17 cellular contexts compared by ENCODE assay signal in genomic region chr12:74337951-74338350, GRCh38.
DNase-seq lines count a peak whose midpoint lies in the region; ATAC-seq, FAIRE-seq and TF ChIP-seq lines count a peak whose summit lies in the region.
"Had no signal": no experiment of that assay in that cellular context is flagged by ENCODE, and none has a peak within 500 bp of the region (broad histone marks: within the 10 kb centered on the region; RNA-seq: fewer than 3 reads in every experiment).

No MANE protein-coding gene starts in this region.

- H3K79me2 ChIP-seq in SK-N-SH (ENCODE audit: insufficient read depth): no peaks in the 10 kb centered on the region

- H3K27me3 ChIP-seq in SK-N-SH (ENCODE audit: insufficient read depth) (no peaks in the 10 kb centered on the region), pancreas (no peaks in the 10 kb centered on the region)
- H3K27me3 ChIP-seq: cardiac muscle cell had no signal

- FAIRE-seq in pancreas (lab: Jason Lieb, UNC): no peak

- H3K27ac ChIP-seq in SK-N-SH (ENCODE audit: low read depth in 2 of 2, low read length in 1 of 2) (peak overlapping the region in 1 of 2 experiments; percentile 38; a peak in 1 of 4 replicates), pancreas (no peak overlapping the region)
- H3K27ac ChIP-seq: cardiac muscle cell, lower lobe of right lung had no signal

- POLR2A ChIA-PET in SK-N-SH (lab: Yijun Ruan, JAX): no interaction called here

- no peak for TF ChIP-seq RAD21 in SK-N-SH (IDR thresholded peaks at IDR 0.05; ENCODE audit: low read length)

- CTCF ChIA-PET in SK-N-SH (lab: Yijun Ruan, JAX): no interaction called here

- H3K9me3 ChIP-seq in SK-N-SH (no peaks in the 10 kb centered on the region), pancreas (no peaks in the 10 kb centered on the region)
- H3K9me3 ChIP-seq: lower lobe of right lung had no signal

- TF ChIP-seq CTCF in SK-N-SH (IDR thresholded peaks at IDR 0.05): no peak
- no peak for TF ChIP-seq CTCF in fibroblast of mammary gland (conservative IDR thresholded peaks at IDR 0.05; ENCODE audit: control insufficient read depth, insufficient read depth, low read depth, low read length)
- no peak for TF ChIP-seq CTCF in pancreas (IDR thresholded peaks at IDR 0.05)

- no peak overlapping the region for H3K9ac ChIP-seq in SK-N-SH

- intact Hi-C loops in pancreas (cut with DNase I): no loop called here

- H2AFZ ChIP-seq in SK-N-SH (ENCODE audit: low read depth): no peak overlapping the region

- no peaks in the 10 kb centered on the region for H3K36me3 ChIP-seq in SK-N-SH (replicated peaks in 1 of 2; ENCODE audit: control insufficient read depth in 1 of 2, insufficient read depth in 2 of 2, low read length in 1 of 2)
- no peaks in the 10 kb centered on the region for H3K36me3 ChIP-seq in pancreas
- H3K36me3 ChIP-seq: cardiac muscle cell, lower lobe of right lung had no signal

- no peaks in the 10 kb centered on the region for H3K9me2 ChIP-seq in SK-N-SH

- WGBS in SK-N-SH (ENCODE audit: low lambda C conversion rate): 0% methylated on average over 1 of the region's 1 CpG
- WGBS in pancreas, 2 donors: 28 to 86% methylated on average over 1 of the region's 1 CpG

- H4K20me1 ChIP-seq in SK-N-SH (ENCODE audit: insufficient read depth): no peaks in the 10 kb centered on the region

- H3K4me2 ChIP-seq in SK-N-SH: no peak overlapping the region

- DNase-seq in HCEC 1CT (peak; percentile 73), SK-N-SH (no peak), fibroblast of mammary gland (ENCODE audit: low read depth) (peak; percentile 70), stromal cell of bone marrow (ENCODE audit: low read depth) (peak; percentile 29), NK-92 (lab: John Stamatoyannopoulos, UW; ENCODE audit: unreplicated experiment) (no peak), pancreas (no peak)
- no peak for DNase-seq in stimulated activated naive CD4-positive, alpha-beta T cell treated with Interleukin-2 at 50 U/mL for 16 hours (lab: John Stamatoyannopoulos, UW)
- DNase-seq: activated CD4-positive, alpha-beta memory T cell treated with anti-CD3 and anti-CD28 coated beads, Interleukin-2, amount 10 ng/mL, durations not matched to agents 7 days and 5 days; activated effector memory CD4-positive, alpha-beta T cell treated with Interleukin-2 at 50 U/mL for 16 hours; Karpas-422; lower lobe of right lung; NCI-H2029 treated with DMSO at 0.1 percent for 48 hours; NCI-H748 treated with DMSO at 0.1 percent for 48 hours; substantia nigra; T1000 had no signal

- no peak for ATAC-seq in pancreas
- ATAC-seq: lower lobe of right lung, Right ventricle myocardium inferior had no signal

- peak in 1 of 2 experiments; percentile 37; a peak in 1 of 4 replicates for TF ChIP-seq EP300 in SK-N-SH (IDR thresholded peaks at IDR 0.05; ENCODE audit: borderline replicate concordance in 1 of 2, low read depth in 1 of 2, low read length in 1 of 2)

- peaks cover 0 to 5% of the 10 kb centered on the region in 2 experiments; a peak in 1 of 4 replicates for H3K4me1 ChIP-seq in SK-N-SH (ENCODE audit: control insufficient read depth in 1 of 2, insufficient read depth in 2 of 2, low read depth in 1 of 2, low read length in 1 of 2)
- no peaks in the 10 kb centered on the region for H3K4me1 ChIP-seq in pancreas
- H3K4me1 ChIP-seq: lower lobe of right lung had no signal

- peaks cover 8% of the 10 kb centered on the region for H3F3A ChIP-seq in SK-N-SH (replicated peaks; ENCODE audit: insufficient read depth)

- H3K4me3 ChIP-seq in SK-N-SH (ENCODE audit: low read depth in 2 of 2, low read length in 1 of 2): no peak overlapping the region
- no peak overlapping the region for H3K4me3 ChIP-seq in fibroblast of mammary gland (ENCODE audit: control insufficient read depth, low read depth, low read length)
- H3K4me3 ChIP-seq in pancreas: no peak overlapping the region
- H3K4me3 ChIP-seq: cardiac muscle cell, lower lobe of right lung had no signal

TF ChIP-seq in SK-N-SH, 30 proteins besides CTCF, POLR2A, EP300 and RAD21 (continues in another document):
- TF ChIP-seq GATA2 (CRISPR knock-in tag; IDR thresholded peaks at IDR 0.05) (no peak), EZH2phosphoT487 (IDR thresholded peaks at IDR 0.05; ENCODE audit: borderline replicate concordance, low read depth) (no peak), MEF2A (IDR thresholded peaks at IDR 0.05; ENCODE audit: borderline replicate concordance, low read depth) (no peak), YY1 (IDR thresholded peaks at IDR 0.05; ENCODE audit: low read depth) (no peak), SMC3 (IDR thresholded peaks at IDR 0.05; ENCODE audit: low read depth, low read length) (no peak), USF1 (IDR thresholded peaks at IDR 0.05; ENCODE audit: borderline replicate concordance, low read depth) (no peak), NRF1 (IDR thresholded peaks at IDR 0.05; ENCODE audit: low read depth, low read length) (no peak), JUND (IDR thresholded peaks at IDR 0.05) (peak; percentile 87), FOXM1 (IDR thresholded peaks at IDR 0.05; ENCODE audit: low read depth) (no peak), RXRA (IDR thresholded peaks at IDR 0.05; ENCODE audit: borderline replicate concordance, low read depth) (no peak), TEAD4 (IDR thresholded peaks at IDR 0.05; ENCODE audit: borderline replicate concordance, insufficient read depth) (no peak), MXI1 (IDR thresholded peaks at IDR 0.05; ENCODE audit: low read depth, low read length) (no peak), FOXJ3 (CRISPR knock-in tag; IDR thresholded peaks at IDR 0.05) (no peak), FOSL2 (IDR thresholded peaks at IDR 0.05; ENCODE audit: borderline replicate concordance, low read depth) (peak; percentile 93), ZBTB33 (IDR thresholded peaks at IDR 0.05; ENCODE audit: borderline replicate concordance, low read depth) (no peak), RCOR1 (IDR thresholded peaks at IDR 0.05; ENCODE audit: low read length) (no peak), TAF1 (IDR thresholded peaks at IDR 0.05; ENCODE audit: borderline replicate concordance, low read depth, low read length) (no peak), POLR2AphosphoS5 (IDR thresholded peaks at IDR 0.05; ENCODE audit: low read depth, low read length) (no peak)
- TF ChIP-seq, protein P1, sequence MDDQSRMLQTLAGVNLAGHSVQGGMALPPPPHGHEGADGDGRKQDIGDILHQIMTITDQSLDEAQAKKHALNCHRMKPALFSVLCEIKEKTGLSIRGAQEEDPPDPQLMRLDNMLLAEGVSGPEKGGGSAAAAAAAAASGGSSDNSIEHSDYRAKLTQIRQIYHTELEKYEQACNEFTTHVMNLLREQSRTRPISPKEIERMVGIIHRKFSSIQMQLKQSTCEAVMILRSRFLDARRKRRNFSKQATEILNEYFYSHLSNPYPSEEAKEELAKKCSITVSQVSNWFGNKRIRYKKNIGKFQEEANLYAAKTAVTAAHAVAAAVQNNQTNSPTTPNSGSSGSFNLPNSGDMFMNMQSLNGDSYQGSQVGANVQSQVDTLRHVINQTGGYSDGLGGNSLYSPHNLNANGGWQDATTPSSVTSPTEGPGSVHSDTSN (IDR thresholded peaks at IDR 0.05): peak; percentile 40
- TF ChIP-seq, protein P2, sequence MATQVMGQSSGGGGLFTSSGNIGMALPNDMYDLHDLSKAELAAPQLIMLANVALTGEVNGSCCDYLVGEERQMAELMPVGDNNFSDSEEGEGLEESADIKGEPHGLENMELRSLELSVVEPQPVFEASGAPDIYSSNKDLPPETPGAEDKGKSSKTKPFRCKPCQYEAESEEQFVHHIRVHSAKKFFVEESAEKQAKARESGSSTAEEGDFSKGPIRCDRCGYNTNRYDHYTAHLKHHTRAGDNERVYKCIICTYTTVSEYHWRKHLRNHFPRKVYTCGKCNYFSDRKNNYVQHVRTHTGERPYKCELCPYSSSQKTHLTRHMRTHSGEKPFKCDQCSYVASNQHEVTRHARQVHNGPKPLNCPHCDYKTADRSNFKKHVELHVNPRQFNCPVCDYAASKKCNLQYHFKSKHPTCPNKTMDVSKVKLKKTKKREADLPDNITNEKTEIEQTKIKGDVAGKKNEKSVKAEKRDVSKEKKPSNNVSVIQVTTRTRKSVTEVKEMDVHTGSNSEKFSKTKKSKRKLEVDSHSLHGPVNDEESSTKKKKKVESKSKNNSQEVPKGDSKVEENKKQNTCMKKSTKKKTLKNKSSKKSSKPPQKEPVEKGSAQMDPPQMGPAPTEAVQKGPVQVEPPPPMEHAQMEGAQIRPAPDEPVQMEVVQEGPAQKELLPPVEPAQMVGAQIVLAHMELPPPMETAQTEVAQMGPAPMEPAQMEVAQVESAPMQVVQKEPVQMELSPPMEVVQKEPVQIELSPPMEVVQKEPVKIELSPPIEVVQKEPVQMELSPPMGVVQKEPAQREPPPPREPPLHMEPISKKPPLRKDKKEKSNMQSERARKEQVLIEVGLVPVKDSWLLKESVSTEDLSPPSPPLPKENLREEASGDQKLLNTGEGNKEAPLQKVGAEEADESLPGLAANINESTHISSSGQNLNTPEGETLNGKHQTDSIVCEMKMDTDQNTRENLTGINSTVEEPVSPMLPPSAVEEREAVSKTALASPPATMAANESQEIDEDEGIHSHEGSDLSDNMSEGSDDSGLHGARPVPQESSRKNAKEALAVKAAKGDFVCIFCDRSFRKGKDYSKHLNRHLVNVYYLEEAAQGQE (IDR thresholded peaks at IDR 0.05; ENCODE audit: low read depth, low read length): no peak

Comparison
In these comparisons a context has a peak if more than half of its experiments do, and no peak if none do; other contexts are left out.
1. DNase-seq: peak in HCEC 1CT (single experiment), fibroblast of mammary gland (single experiment) and stromal cell of bone marrow (single experiment); none in SK-N-SH (single experiment), NK-92 (single experiment), stimulated activated naive CD4-positive, alpha-beta T cell treated with Interleukin-2 at 50 U/mL for 16 hours (single experiment) and pancreas (0 of 6).